In genomic region chr3:26260073-26260623, GRCh38 we compare ENCODE assay signal across 2 cellular contexts.
TF ChIP-seq lines count a peak whose summit lies in the region.

No MANE protein-coding gene starts in this region.

TF ChIP-seq in SK-N-SH, 30 proteins besides CTCF, POLR2A, EP300 and RAD21 (continued from another document):
- TF ChIP-seq ZBTB33 (IDR thresholded peaks at IDR 0.05; ENCODE audit: borderline replicate concordance, low read depth): no peak
- peak; percentile 55; the same call in 1 of the 2 replicates for TF ChIP-seq GATA2 (CRISPR knock-in tag; IDR thresholded peaks at IDR 0.05)
- no peak for TF ChIP-seq JUND (IDR thresholded peaks at IDR 0.05)
- TF ChIP-seq ELF1 (IDR thresholded peaks at IDR 0.05): no peak
- no peak for TF ChIP-seq FOXM1 (IDR thresholded peaks at IDR 0.05; ENCODE audit: low read depth)
- no peak for TF ChIP-seq MEF2A (IDR thresholded peaks at IDR 0.05; ENCODE audit: borderline replicate concordance, low read depth)
- TF ChIP-seq FOXJ3 (CRISPR knock-in tag; IDR thresholded peaks at IDR 0.05): peak; percentile 53; the same call in 1 of the 2 replicates
- TF ChIP-seq RCOR1 (IDR thresholded peaks at IDR 0.05; ENCODE audit: low read length): peak; percentile 72

TF ChIP-seq in SK-N-SH treated with all-trans-retinoic acid at 6 μM for 48 hours, 23 proteins besides CTCF, POLR2A, EP300 and RAD21 (continued from another document):
- TF ChIP-seq TSHZ2 (CRISPR knock-in tag; IDR thresholded peaks at IDR 0.05): no peak
- TF ChIP-seq ZFP3 (CRISPR knock-in tag; IDR thresholded peaks at IDR 0.05): no peak
- TF ChIP-seq PATZ1 (CRISPR knock-in tag; IDR thresholded peaks at IDR 0.05; ENCODE audit: borderline replicate concordance): no peak
- no peak for TF ChIP-seq ZNF8 (CRISPR knock-in tag; IDR thresholded peaks at IDR 0.05)
